ENCODE assay signal across 2 cellular contexts in the genomic region with DNA sequence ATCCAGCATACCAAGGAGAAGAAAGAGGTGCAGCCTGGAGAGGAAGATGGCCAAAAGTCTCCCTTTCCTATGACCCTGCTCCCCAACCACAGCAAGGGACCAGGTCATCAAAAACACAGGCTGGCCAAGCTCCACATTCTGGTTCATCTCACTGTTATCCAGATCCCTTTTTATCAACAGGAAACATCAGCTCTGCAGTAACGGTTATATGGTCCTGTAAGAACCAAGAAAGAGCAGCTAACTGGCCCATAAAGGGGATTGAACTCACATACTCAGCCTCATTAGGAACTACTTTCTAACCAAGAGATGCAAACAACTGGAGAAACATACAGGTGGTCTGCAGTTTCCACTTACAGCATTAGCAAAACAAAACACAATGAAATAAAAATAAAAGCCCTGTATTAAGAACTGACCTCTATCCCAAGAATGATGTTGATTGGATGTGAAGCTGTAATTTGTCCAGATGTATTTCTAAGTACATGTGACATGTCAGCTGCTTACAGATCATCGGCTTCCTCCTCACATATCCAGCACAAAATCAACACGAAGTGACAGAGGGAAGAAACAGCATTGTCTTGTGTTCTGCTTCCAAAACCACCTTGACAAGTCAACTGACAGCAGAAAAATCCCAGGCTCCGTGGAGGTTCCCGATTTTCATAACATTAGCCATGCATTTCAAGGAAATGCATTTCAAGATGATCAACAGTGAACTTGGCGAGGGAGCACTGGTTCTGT.
TF ChIP-seq lines count a peak whose summit lies in the region.

No MANE protein-coding gene starts in this region.

TF ChIP-seq in SK-N-SH, 30 proteins besides CTCF, POLR2A, EP300 and RAD21 (continued from another document):
- TF ChIP-seq MXI1 (IDR thresholded peaks at IDR 0.05; ENCODE audit: low read depth, low read length) (peak; percentile 21; the same call in 1 of the 2 replicates), GATA2 (CRISPR knock-in tag; IDR thresholded peaks at IDR 0.05) (peak; percentile 77), NRF1 (IDR thresholded peaks at IDR 0.05; ENCODE audit: low read depth, low read length) (no peak), CHD2 (IDR thresholded peaks at IDR 0.05; ENCODE audit: low read length, partially characterized antibody) (no peak)
- TF ChIP-seq, protein P1, sequence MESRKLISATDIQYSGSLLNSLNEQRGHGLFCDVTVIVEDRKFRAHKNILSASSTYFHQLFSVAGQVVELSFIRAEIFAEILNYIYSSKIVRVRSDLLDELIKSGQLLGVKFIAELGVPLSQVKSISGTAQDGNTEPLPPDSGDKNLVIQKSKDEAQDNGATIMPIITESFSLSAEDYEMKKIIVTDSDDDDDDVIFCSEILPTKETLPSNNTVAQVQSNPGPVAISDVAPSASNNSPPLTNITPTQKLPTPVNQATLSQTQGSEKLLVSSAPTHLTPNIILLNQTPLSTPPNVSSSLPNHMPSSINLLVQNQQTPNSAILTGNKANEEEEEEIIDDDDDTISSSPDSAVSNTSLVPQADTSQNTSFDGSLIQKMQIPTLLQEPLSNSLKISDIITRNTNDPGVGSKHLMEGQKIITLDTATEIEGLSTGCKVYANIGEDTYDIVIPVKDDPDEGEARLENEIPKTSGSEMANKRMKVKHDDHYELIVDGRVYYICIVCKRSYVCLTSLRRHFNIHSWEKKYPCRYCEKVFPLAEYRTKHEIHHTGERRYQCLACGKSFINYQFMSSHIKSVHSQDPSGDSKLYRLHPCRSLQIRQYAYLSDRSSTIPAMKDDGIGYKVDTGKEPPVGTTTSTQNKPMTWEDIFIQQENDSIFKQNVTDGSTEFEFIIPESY (IDR thresholded peaks at IDR 0.05; ENCODE audit: borderline replicate concordance, low read depth), result no peak

TF ChIP-seq in neural cell, 6 proteins besides CTCF, POLR2A, EP300 and RAD21 (continued from another document):
- TF ChIP-seq, protein P2, sequence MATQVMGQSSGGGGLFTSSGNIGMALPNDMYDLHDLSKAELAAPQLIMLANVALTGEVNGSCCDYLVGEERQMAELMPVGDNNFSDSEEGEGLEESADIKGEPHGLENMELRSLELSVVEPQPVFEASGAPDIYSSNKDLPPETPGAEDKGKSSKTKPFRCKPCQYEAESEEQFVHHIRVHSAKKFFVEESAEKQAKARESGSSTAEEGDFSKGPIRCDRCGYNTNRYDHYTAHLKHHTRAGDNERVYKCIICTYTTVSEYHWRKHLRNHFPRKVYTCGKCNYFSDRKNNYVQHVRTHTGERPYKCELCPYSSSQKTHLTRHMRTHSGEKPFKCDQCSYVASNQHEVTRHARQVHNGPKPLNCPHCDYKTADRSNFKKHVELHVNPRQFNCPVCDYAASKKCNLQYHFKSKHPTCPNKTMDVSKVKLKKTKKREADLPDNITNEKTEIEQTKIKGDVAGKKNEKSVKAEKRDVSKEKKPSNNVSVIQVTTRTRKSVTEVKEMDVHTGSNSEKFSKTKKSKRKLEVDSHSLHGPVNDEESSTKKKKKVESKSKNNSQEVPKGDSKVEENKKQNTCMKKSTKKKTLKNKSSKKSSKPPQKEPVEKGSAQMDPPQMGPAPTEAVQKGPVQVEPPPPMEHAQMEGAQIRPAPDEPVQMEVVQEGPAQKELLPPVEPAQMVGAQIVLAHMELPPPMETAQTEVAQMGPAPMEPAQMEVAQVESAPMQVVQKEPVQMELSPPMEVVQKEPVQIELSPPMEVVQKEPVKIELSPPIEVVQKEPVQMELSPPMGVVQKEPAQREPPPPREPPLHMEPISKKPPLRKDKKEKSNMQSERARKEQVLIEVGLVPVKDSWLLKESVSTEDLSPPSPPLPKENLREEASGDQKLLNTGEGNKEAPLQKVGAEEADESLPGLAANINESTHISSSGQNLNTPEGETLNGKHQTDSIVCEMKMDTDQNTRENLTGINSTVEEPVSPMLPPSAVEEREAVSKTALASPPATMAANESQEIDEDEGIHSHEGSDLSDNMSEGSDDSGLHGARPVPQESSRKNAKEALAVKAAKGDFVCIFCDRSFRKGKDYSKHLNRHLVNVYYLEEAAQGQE (IDR thresholded peaks at IDR 0.05; ENCODE audit: borderline replicate concordance), result peak; percentile 59
